ENCODE assay signal across 18 cellular contexts in the genomic region with DNA sequence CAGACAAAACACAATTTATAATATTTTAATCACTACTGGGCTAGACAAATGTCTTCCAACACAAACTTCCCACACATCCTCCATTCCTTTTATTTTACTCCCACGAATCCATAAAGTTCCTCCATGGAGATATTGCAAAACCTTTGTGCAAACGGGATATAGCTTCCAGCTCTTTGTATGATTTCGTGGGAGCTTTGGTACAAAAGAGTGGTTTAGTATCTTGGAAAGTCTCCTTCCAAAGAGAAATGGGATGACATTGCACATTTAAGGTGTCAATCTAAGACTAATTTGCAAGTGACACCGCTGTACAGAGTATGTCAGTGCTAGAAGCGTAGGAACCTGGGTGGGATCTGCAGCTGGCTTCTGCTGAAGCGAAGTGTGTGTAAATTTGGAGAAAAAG.
A peak's percentile ranks its signal among the peaks of the same experiment; 100 is the strongest.
DNase-seq lines count a peak whose midpoint lies in the region; FAIRE-seq and TF ChIP-seq lines count a peak whose summit lies in the region.
"Had no signal": no experiment of that assay in that cellular context is flagged by ENCODE, and none has a peak within 500 bp of the region (broad histone marks: within the 10 kb centered on the region; RNA-seq: fewer than 3 reads in every experiment).

No MANE protein-coding gene starts in this region.

- peak overlapping the region; percentile 67 for H3K27ac Mint-ChIP-seq in activated T-cell treated with anti-CD3 and anti-CD28 coated beads, Interleukin-2, amount 50 U/mL, for 24 hours
- H3K27ac Mint-ChIP-seq: memory B cell, WTC11 had no signal

- H3K36me3 Mint-ChIP-seq in activated T-cell treated with anti-CD3 and anti-CD28 coated beads, Interleukin-2, amount 50 U/mL, for 24 hours (ENCODE audit: low read depth), result no peaks in the 10 kb centered on the region
- H3K36me3 Mint-ChIP-seq: memory B cell had no signal

- peak; percentile 26 for FAIRE-seq in endometrium (lab: Jason Lieb, UNC)
- FAIRE-seq: islet of Langerhans had no signal

- H3K27me3 ChIP-seq in spleen (replicated peaks in 1 of 7), result peaks cover 0 to 9% (median 0%) of the 10 kb centered on the region in 7 donors

- intact Hi-C loops in spleen (cut with DNase I; ENCODE audit: low total_unique reads), result no loop called here

- H3K36me3 ChIP-seq in spleen, result no peaks in the 10 kb centered on the region
- H3K36me3 ChIP-seq: stomach had no signal

- peaks cover 34% of the 10 kb centered on the region for H3K4me1 Mint-ChIP-seq in activated T-cell treated with anti-CD3 and anti-CD28 coated beads, Interleukin-2, amount 50 U/mL, for 24 hours (ENCODE audit: low read depth)

- peaks cover 3 to 41% (median 20%) of the 10 kb centered on the region in 6 donors for H3K4me1 ChIP-seq in spleen

- no peaks in the 10 kb centered on the region for H3K9me3 ChIP-seq in spleen
- H3K9me3 ChIP-seq: stomach had no signal

- no peak for TF ChIP-seq CTCF in spleen (IDR thresholded peaks at IDR 0.05 in 8 of 11, conservative IDR thresholded peaks at IDR 0.05 in 3 of 11)

- no peak overlapping the region for H3K4me3 Mint-ChIP-seq in activated T-cell treated with anti-CD3 and anti-CD28 coated beads, Interleukin-2, amount 50 U/mL, for 24 hours
- H3K4me3 Mint-ChIP-seq: memory B cell, WTC11 had no signal

- peaks cover 2% of the 10 kb centered on the region for H3K27me3 Mint-ChIP-seq in activated T-cell treated with anti-CD3 and anti-CD28 coated beads, Interleukin-2, amount 50 U/mL, for 24 hours

- H3K4me3 ChIP-seq in spleen, result no peak overlapping the region
- H3K4me3 ChIP-seq: stomach had no signal

- no peak for DNase-seq in activated T-cell treated with anti-CD3 and anti-CD28 coated beads, Interleukin-2, amount 50 U/mL, for 24 hours
- no peak for DNase-seq in activated T-cell treated with anti-CD3 and anti-CD28 coated beads, Interleukin-2, amount 50 U/mL, for 48 hours
- DNase-seq in MV-4-11 (lab: John Stamatoyannopoulos, UW) (peak; percentile 33), spleen (no peak), dermis blood vessel endothelial cell (no peak), NCI-H2171 (lab: John Stamatoyannopoulos, UW) (no peak)
- no peak for DNase-seq in stimulated activated CD4-positive, alpha-beta T cell treated with anti-CD3 and anti-CD28 coated beads, Interleukin-12 subunit alpha, Interleukin-12 subunit beta, amount 100 ng/mL, for 4 hours
- DNase-seq: activated gamma-delta T cell treated with Interleukin-2 at 50 U/mL for 16 hours; COR-L47; effector CD8-positive, alpha-beta T cell; NCI-H1436 treated with DMSO at 0.1 percent for 48 hours; right cardiac atrium; stimulated activated CD4-positive, alpha-beta T cell treated with anti-CD3 and anti-CD28 coated beads, Interleukin-2, amount 100 ng/mL, for 24 hours; stomach had no signal

- H3K9me3 Mint-ChIP-seq in activated T-cell treated with anti-CD3 and anti-CD28 coated beads, Interleukin-2, amount 50 U/mL, for 24 hours, result no peaks in the 10 kb centered on the region

- WGBS in spleen, 5 donors, result 28 to 46% (median 32%) methylated on average over 6 of the region's 6 CpGs

- no peak for TF ChIP-seq POLR2A in spleen (IDR thresholded peaks at IDR 0.05)

- peak overlapping the region in 7 of 8 donors; percentile 41 to 63 (median 56) for H3K27ac ChIP-seq in spleen
